23 cellular contexts compared by ENCODE assay signal in the genomic region with DNA sequence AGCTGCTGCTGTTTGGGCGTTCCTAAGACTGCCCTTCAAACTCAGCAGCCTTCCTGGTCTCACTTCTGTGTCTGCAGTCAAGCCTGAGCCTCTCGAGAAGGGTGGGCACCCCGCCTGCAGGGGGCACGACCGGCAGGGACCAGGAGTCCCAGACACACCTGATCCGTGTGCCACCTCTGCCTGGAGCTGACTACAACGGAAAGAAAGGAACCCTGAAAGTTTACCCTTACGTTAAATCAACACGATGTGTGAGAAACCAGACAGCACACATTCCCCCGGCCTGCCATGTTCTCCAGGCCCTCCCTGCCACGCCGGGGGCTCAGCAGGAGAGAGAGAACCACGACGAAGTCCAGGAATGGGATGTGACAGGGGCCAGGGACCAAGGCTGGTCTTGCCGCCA.
"Had no signal": no experiment of that assay in that cellular context is flagged by ENCODE, and none has a peak within 500 bp of the region (broad histone marks: within the 10 kb centered on the region; RNA-seq: fewer than 3 reads in every experiment).

No MANE protein-coding gene starts in this region.

- FAIRE-seq: colon, endothelial cell of umbilical vein, kidney had no signal

- DNase-seq: erythroblast; foreskin keratinocyte; kidney; left cardiac atrium; left ventricle myocardium inferior; lower lobe of right lung; natural killer cell; psoas muscle; retina; right lobe of liver; spleen; stimulated activated CD4-positive, alpha-beta T cell treated with anti-CD3 and anti-CD28 coated beads, Interleukin-2, amount 100 ng/mL, for 24 hours; stimulated activated CD4-positive, alpha-beta T cell treated with anti-CD3 and anti-CD28 coated beads, Interleukin-4, amount 100 ng/mL, for 4 hours; stimulated activated naive CD4-positive, alpha-beta T cell; stomach; substantia nigra; transverse colon had no signal

- H3K4me3 ChIP-seq: left ventricle myocardium inferior, lower lobe of right lung, psoas muscle, right lobe of liver, spleen, stomach, thoracic aorta, transverse colon had no signal

- H3K9me3 Mint-ChIP-seq: dendritic cell treated with granulocyte-macrophage colony-stimulating factor and Interleukin-4, amounts not matched to agents 40 ng/mL and 50 ng/mL, for 4 days; memory B cell; mesothelial cell of epicardium; natural killer cell had no signal

- H3K4me3 Mint-ChIP-seq: dendritic cell treated with granulocyte-macrophage colony-stimulating factor and Interleukin-4, amounts not matched to agents 40 ng/mL and 50 ng/mL, for 4 days; memory B cell; mesothelial cell of epicardium; natural killer cell had no signal

- H3K27ac ChIP-seq: foreskin keratinocyte, left ventricle myocardium inferior, lower lobe of right lung, psoas muscle, right lobe of liver, spleen, stomach, thoracic aorta, transverse colon had no signal

- H3K36me3 ChIP-seq: transverse colon had no signal

- H3K27me3 Mint-ChIP-seq: dendritic cell treated with granulocyte-macrophage colony-stimulating factor and Interleukin-4, amounts not matched to agents 40 ng/mL and 50 ng/mL, for 4 days; memory B cell had no signal

- H3K9me3 ChIP-seq: left ventricle myocardium inferior, lower lobe of right lung, psoas muscle, right lobe of liver, spleen, stomach, thoracic aorta, transverse colon had no signal

- H3K27me3 ChIP-seq: foreskin keratinocyte, right lobe of liver, spleen, stomach, transverse colon had no signal

- H3K27ac Mint-ChIP-seq: dendritic cell treated with granulocyte-macrophage colony-stimulating factor and Interleukin-4, amounts not matched to agents 40 ng/mL and 50 ng/mL, for 4 days; memory B cell; mesothelial cell of epicardium; natural killer cell had no signal

- H3K36me3 Mint-ChIP-seq: natural killer cell had no signal
